In genomic region chr10:14822879-14823755, GRCh38 we compare ENCODE assay signal across 8 cellular contexts. TPM values are rescaled to one million over a fixed set of nuclear protein-coding genes. Genes with fewer than 3 reads are reported as not detected.
DNase-seq lines count a peak whose midpoint lies in the region; ATAC-seq, FAIRE-seq and TF ChIP-seq lines count a peak whose summit lies in the region.

No MANE protein-coding gene starts in this region.

- H3K27me3 Mint-ChIP-seq in Caco-2 (ENCODE audit: insufficient read depth, unreplicated experiment), result peaks cover 6% of the 10 kb centered on the region

- intact Hi-C loops in Caco-2 (cut with micrococcal nuclease; ENCODE audit: unreplicated experiment), result loop anchor here (1.0 to 5.0 kb wide), 7 partner anchors 121 to 324 kb away; no protein-coding TSS in a partner anchor

- peaks cover 35% of the 10 kb centered on the region for H3K4me1 Mint-ChIP-seq in Caco-2 (ENCODE audit: low read depth, unreplicated experiment)

- peak; percentile 67 for ATAC-seq in left lobe of liver
- no peak for ATAC-seq in HG03571 (IDR thresholded peaks at IDR 0.05; ENCODE audit: unreplicated experiment)

- POLR2A ChIA-PET in Caco-2 (lab: Charles Lee), result interaction anchor here (1.0 to 1.8 kb wide), 2 partner anchors 15 to 324 kb away, joined by 3 to 10 read pairs; partner anchors contain the start of genes CDNF, HSPA14 and MSANTD7

- H3K4me3 ChIP-seq in Caco-2 (ENCODE audit: low read depth, low read length) (no peak overlapping the region), HAP-1 (no peak overlapping the region), bronchial epithelial cell (ENCODE audit: low read depth, low read length) (no peak overlapping the region)

- no peaks in the 10 kb centered on the region for H3K9me3 ChIP-seq in Caco-2
- no peaks in the 10 kb centered on the region for H3K9me3 ChIP-seq in HAP-1

- peaks cover 7% of the 10 kb centered on the region for H3K36me3 Mint-ChIP-seq in Caco-2 (ENCODE audit: insufficient read depth, unreplicated experiment)

- H3K27me3 ChIP-seq in Caco-2 (replicated peaks; ENCODE audit: control insufficient read depth, insufficient read depth, low read length) (no peaks in the 10 kb centered on the region), HAP-1 (ENCODE audit: low read depth) (no peaks in the 10 kb centered on the region), bronchial epithelial cell (ENCODE audit: control insufficient read depth, insufficient read depth, low read length) (no peaks in the 10 kb centered on the region)

- no TSS peak for BruUV-seq in Caco-2 (replicated peaks; lab: Mats Ljungman, UMichigan)

- H3K36me3 ChIP-seq in Caco-2 (ENCODE audit: control insufficient read depth, insufficient read depth, low read length) (no peaks in the 10 kb centered on the region), HAP-1 (replicated peaks) (no peaks in the 10 kb centered on the region), bronchial epithelial cell (ENCODE audit: control insufficient read depth, insufficient read depth, low read length) (no peaks in the 10 kb centered on the region)

- in situ Hi-C loops in HAP-1 (cut with MboI; ENCODE audit: low sequenced_read_pairs), result loop anchor here (10.0 kb wide), 1 partner anchor 318 kb away; no protein-coding TSS in a partner anchor

- TF ChIP-seq CTCF in Caco-2 (IDR thresholded peaks at IDR 0.05; ENCODE audit: insufficient read depth in 1 of 2, low read depth in 1 of 2, low read length in 1 of 2, severe bottlenecking in 1 of 2, unreplicated experiment in 1 of 2) (peak; percentile 76 to 87), bronchial epithelial cell (IDR thresholded peaks at IDR 0.05; ENCODE audit: insufficient read depth, low read length, severe bottlenecking) (peak; percentile 48)

- H3K4me1 ChIP-seq in Caco-2 (peaks cover 32% of the 10 kb centered on the region), HAP-1 (no peaks in the 10 kb centered on the region)

- H3K9me3 Mint-ChIP-seq in Caco-2 (ENCODE audit: unreplicated experiment), result no peaks in the 10 kb centered on the region

- no peak for FAIRE-seq in bronchial epithelial cell (lab: Jason Lieb, UNC)

- peak overlapping the region; percentile 18 for H3K4me3 Mint-ChIP-seq in Caco-2 (ENCODE audit: unreplicated experiment)

- peak in 1 of 2 experiments; percentile 64 for DNase-seq in Caco-2
- peak; percentile 18 to 21 for DNase-seq in HAP-1 (ENCODE audit: low spot score in 2 of 2)
- DNase-seq in SKM-1 (lab: John Stamatoyannopoulos, UW; ENCODE audit: unreplicated experiment), result peak; percentile 8
- peak; percentile 32 for DNase-seq in bronchial epithelial cell (ENCODE audit: low read depth)
- no peak for DNase-seq in left lobe of liver (ENCODE audit: low spot score)
- DNase-seq in superior temporal gyrus (ENCODE audit: extremely low spot score), result peak; percentile 83
- DNase-seq in islet precursor cell, result no peak

- CTCF ChIA-PET in Caco-2 (lab: Charles Lee), result interaction anchor here (0.5 to 2.0 kb wide), 12 partner anchors 14 to 266 kb away, joined by 3 to 11 read pairs (median 4); partner anchors contain the start of genes CDNF, HSPA14 and MSANTD7

- H3K27ac Mint-ChIP-seq in Caco-2 (ENCODE audit: unreplicated experiment), result peak overlapping the region; percentile 71

RNA-seq across cellular contexts. Expression of gene CDNF, which starts 14.7 kb away (rescaled TPM):
- 3.4 and 3.9 TPM in 2 replicates for total RNA-seq in Caco-2 (2022)
- 0.79 and 1.3 TPM in 2 replicates for total RNA-seq in bronchial epithelial cell
- total RNA-seq in left lobe of liver, result 4.8 TPM

RNA-seq across cellular contexts. Expression of gene HSPA14, which starts 15.0 kb away (rescaled TPM):
- total RNA-seq in Caco-2 (2022), result 36.9 and 39.3 TPM in 2 replicates
- 6.3 and 6.8 TPM in 2 replicates for total RNA-seq in bronchial epithelial cell
- 3.2 TPM for total RNA-seq in left lobe of liver

RNA-seq across cellular contexts. Expression of gene MSANTD7, which starts 15.0 kb away (rescaled TPM):
- total RNA-seq in Caco-2 (2022), result 30.0 and 32.8 TPM in 2 replicates
- 21.4 and 21.6 TPM in 2 replicates for total RNA-seq in bronchial epithelial cell
- total RNA-seq in left lobe of liver, result 3.3 TPM

RNA-seq across cellular contexts. Expression of gene FAM107B, which starts 48.4 kb away (rescaled TPM):
- total RNA-seq in Caco-2 (2022) (206 and 209 TPM in 2 replicates), bronchial epithelial cell (18.7 and 18.8 TPM in 2 replicates), left lobe of liver (67.2 TPM)

RNA-seq across cellular contexts. Expression of gene SUV39H2, which starts 55.5 kb away (rescaled TPM):
- 58.3 and 60.4 TPM in 2 replicates for total RNA-seq in Caco-2 (2022)
- 6.1 and 7.4 TPM in 2 replicates for total RNA-seq in bronchial epithelial cell
- 3.1 TPM for total RNA-seq in left lobe of liver

Comparison
In these comparisons a context has a peak if more than half of its experiments do, and no peak if none do; other contexts are left out.
1. DNase-seq: peak in HAP-1 (2 of 2), SKM-1 (single experiment), bronchial epithelial cell (single experiment) and superior temporal gyrus (single experiment); none in left lobe of liver (single experiment) and islet precursor cell (single experiment).